In the genomic region with DNA sequence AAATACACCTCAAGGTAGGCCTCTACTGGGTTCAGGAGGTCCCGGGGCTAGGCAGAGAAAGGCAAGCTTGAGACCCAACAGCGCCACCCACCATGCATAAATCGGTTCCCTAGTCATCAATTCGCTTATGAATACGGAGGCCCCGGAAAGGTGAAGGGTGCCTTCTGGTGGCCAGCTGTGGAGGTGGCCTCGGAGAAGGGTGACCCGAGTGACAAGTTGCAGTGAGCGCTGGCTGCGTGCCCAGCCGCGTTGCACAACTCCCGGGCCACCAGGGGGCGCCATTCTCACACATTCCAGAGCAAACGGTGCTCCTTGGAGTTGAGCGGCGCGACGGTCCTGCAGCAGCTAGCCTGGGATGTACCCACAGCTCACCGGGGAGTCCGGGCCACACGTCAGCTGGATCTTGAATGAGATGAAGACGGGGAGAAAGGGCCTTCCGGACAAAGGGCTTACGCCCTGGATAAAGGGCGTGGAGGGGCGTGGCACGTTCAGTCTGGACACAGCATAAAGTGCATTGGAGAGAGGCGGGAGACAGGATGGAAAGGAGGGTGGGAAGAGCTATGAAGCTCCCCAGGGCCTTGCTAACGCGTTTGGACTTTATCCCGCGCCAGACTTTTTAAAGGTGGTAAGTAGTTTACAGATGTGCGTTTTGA, we compare ENCODE assay signal across 8 cellular contexts. TPM values are rescaled to one million over a fixed set of nuclear protein-coding genes. Genes with fewer than 3 reads are reported as not detected.
DNase-seq lines count a peak whose midpoint lies in the region; ATAC-seq and TF ChIP-seq lines count a peak whose summit lies in the region.

No MANE protein-coding gene starts in this region.

- H3K4me1 ChIP-seq in right cardiac atrium (ENCODE audit: control insufficient read depth, insufficient read depth, low read length), result no peaks in the 10 kb centered on the region

- no peaks in the 10 kb centered on the region for H3K9me3 ChIP-seq in right cardiac atrium (ENCODE audit: control insufficient read depth, low read length)

- H3K4me3 Mint-ChIP-seq in T-cell, result peak overlapping the region; percentile 91 to 97 (median 92)

- no peaks in the 10 kb centered on the region for H3K36me3 Mint-ChIP-seq in T-cell

- POLR2A ChIA-PET in T-cell (lab: Charles Lee), result interaction anchor here (0.5 to 2.0 kb wide), 9 partner anchors 12 to 211 kb away, joined by 3 to 15 read pairs (median 4); partner anchors contain the start of gene TMSB10 (in 1 of the 2)

- in situ Hi-C loops in GM13977 (cut with MboI; ENCODE audit: low pct_unique_long_range_greater_than_20kb, low sequenced_read_pairs, unreplicated experiment), result no loop called here

- CTCF ChIA-PET in T-cell (lab: Charles Lee), result interaction anchor here (0.5 to 2.9 kb wide), 73 partner anchors 10 to 472 kb away, joined by 3 to 50 read pairs (median 4); partner anchors contain the start of genes TMSB10 (in 2 of the 2), SUCLG1 (in 1 of the 2) and TRABD2A (in 1 of the 2)

- TF ChIP-seq CTCF in GM13977 (IDR thresholded peaks at IDR 0.05; ENCODE audit: extremely low read depth, insufficient read depth, missing control alignments), result peak; percentile 99
- TF ChIP-seq CTCF in retinal pigment epithelial cell (conservative IDR thresholded peaks at IDR 0.05; ENCODE audit: low read depth, low read length), result peak; percentile 87

- intact Hi-C loops in right cardiac atrium (cut with DNase I), result no loop called here

- H3K4me1 Mint-ChIP-seq in T-cell, result peaks cover 34 to 52% (median 40%) of the 10 kb centered on the region in 3 donors

- ATAC-seq in HG02884 (IDR thresholded peaks at IDR 0.05; ENCODE audit: unreplicated experiment) (peak; percentile 65), T-cell (replicated peaks in 1 of 4) (peak; percentile 78 to 81 (median 79)), right cardiac atrium (peak; percentile 80 to 86)

- no peaks in the 10 kb centered on the region for H3K27me3 Mint-ChIP-seq in T-cell

- 5% methylated on average over 34 of the region's 34 CpGs for WGBS in right cardiac atrium

- no peak overlapping the region for H3K4me3 ChIP-seq in right cardiac atrium (ENCODE audit: low read length)
- peak overlapping the region; percentile 47 for H3K4me3 ChIP-seq in retinal pigment epithelial cell (ENCODE audit: low read length)

- DNase-seq in GM13977 (ENCODE audit: low spot score), result peak; percentile 72
- DNase-seq in NCI-H146 treated with DMSO at 0.1 percent for 48 hours (lab: John Stamatoyannopoulos, UW; ENCODE audit: unreplicated experiment), result peak; percentile 91
- peak; percentile 91 to 100 (median 96) for DNase-seq in T-cell
- peak; percentile 69 for DNase-seq in amniotic epithelial cell (ENCODE audit: low read depth)
- DNase-seq in right cardiac atrium, result peak; percentile 93 to 98 (median 97)
- DNase-seq in retinal pigment epithelial cell (ENCODE audit: low read depth), result peak; percentile 68
- no peak for DNase-seq in 8988T

- H3K9me3 Mint-ChIP-seq in T-cell, result no peaks in the 10 kb centered on the region

- H3K27ac ChIP-seq in right cardiac atrium (ENCODE audit: low read length), result no peak overlapping the region

- H3K27ac Mint-ChIP-seq in T-cell, result peak overlapping the region; percentile 95 to 97

- no peaks in the 10 kb centered on the region for H3K27me3 ChIP-seq in right cardiac atrium (ENCODE audit: control insufficient read depth, insufficient read depth)

RNA-seq across cellular contexts. Expression of gene TMSB10, which starts 20.4 kb away (rescaled TPM):
- 1,000 to 10,000 TPM; 1,423 to 1,890 (median 1,689) TPM for total RNA-seq in T-cell
- total RNA-seq in right cardiac atrium, result 100 to 1,000 TPM; 341 to 630 (median 483) TPM
- 805 TPM for polyA plus RNA-seq in right cardiac atrium

RNA-seq across cellular contexts. Expression of gene TRABD2A, which starts 45.0 kb away (rescaled TPM):
- total RNA-seq in T-cell (100 to 1,000 TPM in 3 of 5 donors, 10 to 100 TPM in 2; 77.3 to 219 (median 106) TPM), right cardiac atrium (1 to 10 TPM in 1 of 4 donors, under 1 TPM in 3; 0.29 to 1.3 (median 0.71) TPM)
- polyA plus RNA-seq in right cardiac atrium, result 0.50 TPM

RNA-seq across cellular contexts. Expression of gene KCMF1, which starts 45.1 kb away (rescaled TPM):
- total RNA-seq in T-cell (10 to 100 TPM; 56.7 to 62.5 (median 60.3) TPM), right cardiac atrium (10 to 100 TPM; 71.5 to 97.1 (median 88.5) TPM)
- polyA plus RNA-seq in right cardiac atrium, result 28.2 TPM

Comparison
In these comparisons a context has a peak if more than half of its experiments do, and no peak if none do; other contexts are left out.
1. RNA of gene TRABD2A, which starts 45.0 kb away (total RNA-seq): 77.3 to 219 TPM in T-cell; 0.29 to 1.3 TPM in right cardiac atrium; every median in the first group is over 10 times any median in the second.
2. Peak in every context shown above with its lines, with median percentiles within 50 percentile points of each other: ATAC-seq.